Comparison of ENCODE assay signal across 9 cellular contexts in genomic region chr14:72608391-72609204, GRCh38.
A peak's percentile ranks its signal among the peaks of the same experiment; 100 is the strongest.
DNase-seq lines count a peak whose midpoint lies in the region; ATAC-seq, FAIRE-seq and TF ChIP-seq lines count a peak whose summit lies in the region.
"Had no signal": no experiment of that assay in that cellular context is flagged by ENCODE, and none has a peak within 500 bp of the region (broad histone marks: within the 10 kb centered on the region; RNA-seq: fewer than 3 reads in every experiment).

No MANE protein-coding gene starts in this region.

- H3K36me3 ChIP-seq in SJSA1 (no peaks in the 10 kb centered on the region), body of pancreas (replicated peaks in 1 of 2; ENCODE audit: insufficient read depth in 1 of 2, low read depth in 2 of 2) (no peaks in the 10 kb centered on the region), upper lobe of left lung (no peaks in the 10 kb centered on the region)

- peaks cover 28% of the 10 kb centered on the region for H3K27me3 Mint-ChIP-seq in progenitor cell of endocrine pancreas

- H3K4me3 ChIP-seq in SJSA1 (no peak overlapping the region), body of pancreas (no peak overlapping the region), upper lobe of left lung (no peak overlapping the region)

- DNase-seq in GM03348 (ENCODE audit: low spot score) (peak; percentile 92), SJSA1 (ENCODE audit: low read depth in 1 of 2, low spot score in 2 of 2) (peak; percentile 85 to 96), progenitor cell of endocrine pancreas (ENCODE audit: low spot score, unreplicated experiment) (no peak), body of pancreas (no peak), NCI-H2196 (lab: John Stamatoyannopoulos, UW; ENCODE audit: unreplicated experiment) (no peak), GM19239 (ENCODE audit: insufficient read length, low spot score) (no peak), upper lobe of left lung (no peak)
- DNase-seq: NCI-H1694 had no signal

- WGBS in body of pancreas, 2 donors = 72 to 76% methylated on average over 7 to 8 of the region's 8 CpGs
- 83% methylated on average over 8 of the region's 8 CpGs for WGBS in upper lobe of left lung, 2 donors

- peak overlapping the region; percentile 29 for H3K27ac Mint-ChIP-seq in progenitor cell of endocrine pancreas

- no peaks in the 10 kb centered on the region for H3K9me3 ChIP-seq in SJSA1 (replicated peaks)
- H3K9me3 ChIP-seq in body of pancreas = no peaks in the 10 kb centered on the region
- H3K9me3 ChIP-seq in upper lobe of left lung = no peaks in the 10 kb centered on the region

- H3K4me3 Mint-ChIP-seq in progenitor cell of endocrine pancreas (ENCODE audit: low read depth) = no peak overlapping the region

- no peaks in the 10 kb centered on the region for H3K27me3 ChIP-seq in SJSA1 (replicated peaks)
- H3K27me3 ChIP-seq in body of pancreas = no peaks in the 10 kb centered on the region
- no peaks in the 10 kb centered on the region for H3K27me3 ChIP-seq in upper lobe of left lung

- TF ChIP-seq EP300 in upper lobe of left lung (IDR thresholded peaks at IDR 0.05) = no peak

- peak overlapping the region; percentile 99 for H3K27ac ChIP-seq in SJSA1
- no peak overlapping the region for H3K27ac ChIP-seq in body of pancreas
- H3K27ac ChIP-seq in upper lobe of left lung = no peak overlapping the region

- intact Hi-C loops in body of pancreas (cut with DNase I) = no loop called here

- no peaks in the 10 kb centered on the region for H3K36me3 Mint-ChIP-seq in progenitor cell of endocrine pancreas (ENCODE audit: insufficient read depth)

- FAIRE-seq in GM19239 (lab: Jason Lieb, UNC) = no peak

- TF ChIP-seq CTCF in progenitor cell of endocrine pancreas (IDR thresholded peaks at IDR 0.05; ENCODE audit: unreplicated experiment) (no peak), body of pancreas (IDR thresholded peaks at IDR 0.05) (no peak), upper lobe of left lung (IDR thresholded peaks at IDR 0.05) (no peak)

- H3K4me1 Mint-ChIP-seq in progenitor cell of endocrine pancreas (ENCODE audit: low read depth) = no peaks in the 10 kb centered on the region

- TF ChIP-seq POLR2A in body of pancreas (IDR thresholded peaks at IDR 0.05) (no peak), upper lobe of left lung (IDR thresholded peaks at IDR 0.05) (no peak)

- ATAC-seq in esophagus mucosa (peak; percentile 24), body of pancreas (no peak), upper lobe of left lung (ENCODE audit: low FRiP score in 2 of 2) (no peak)

- peaks cover 57% of the 10 kb centered on the region for H3K4me1 ChIP-seq in SJSA1 (replicated peaks)
- peaks cover 10% of the 10 kb centered on the region for H3K4me1 ChIP-seq in body of pancreas
- H3K4me1 ChIP-seq in upper lobe of left lung = no peaks in the 10 kb centered on the region

- no peaks in the 10 kb centered on the region for H3K9me3 Mint-ChIP-seq in progenitor cell of endocrine pancreas (ENCODE audit: low read depth)

Comparison
In these comparisons a context has a peak if more than half of its experiments do, and no peak if none do; other contexts are left out.
1. DNase-seq: peak in GM03348 (single experiment) and SJSA1 (2 of 2); none in progenitor cell of endocrine pancreas (single experiment), body of pancreas (0 of 4), NCI-H2196 (single experiment), GM19239 (single experiment) and upper lobe of left lung (0 of 2).